In the genomic region with DNA sequence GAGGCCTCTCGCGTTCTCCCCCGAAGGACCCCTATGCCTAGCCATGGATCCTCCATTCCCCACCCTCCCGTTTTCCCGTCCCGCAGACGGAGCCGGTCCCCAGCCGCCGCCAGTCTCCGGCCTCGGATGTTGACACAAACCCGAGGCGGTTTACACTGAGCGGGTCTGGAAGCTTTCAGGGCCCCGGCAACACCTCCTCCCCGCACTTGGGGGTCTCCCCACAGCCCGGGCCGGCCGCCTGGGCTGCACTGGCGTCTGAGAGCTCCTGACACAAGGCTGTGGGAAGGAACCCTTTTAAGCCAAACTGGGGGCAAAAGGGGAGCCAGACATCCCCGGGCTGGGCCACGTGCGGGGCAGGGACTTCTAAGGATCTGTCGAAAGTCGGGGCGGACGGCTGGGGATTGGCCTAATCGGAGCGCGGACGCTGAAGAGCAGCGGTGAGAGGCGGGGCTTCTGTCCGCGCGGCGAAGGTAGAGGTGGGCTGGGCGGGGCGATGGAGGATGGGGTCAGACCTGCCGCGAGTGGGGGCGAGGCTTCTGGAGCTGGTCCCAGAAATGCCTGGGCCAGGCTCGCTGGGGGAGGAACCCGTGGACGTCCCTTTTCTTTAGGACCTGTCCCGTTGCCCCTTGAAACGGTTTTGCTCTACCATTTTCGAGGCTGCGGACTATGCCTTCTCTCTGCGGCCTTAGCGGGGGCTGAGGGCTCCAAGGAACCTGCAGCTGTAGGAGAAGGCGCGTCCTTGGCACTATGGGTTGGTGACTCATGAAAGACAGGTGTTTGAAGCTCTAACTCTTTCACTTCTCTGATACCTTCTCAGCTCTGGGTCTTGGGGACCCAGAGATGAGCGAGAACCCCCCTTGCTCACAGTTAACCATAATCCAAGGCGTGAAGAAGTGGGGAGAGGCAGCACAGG, we compare ENCODE assay signal across 8 cellular contexts. TPM values are rescaled to one million over a fixed set of nuclear protein-coding genes. Genes with fewer than 3 reads are reported as not detected.
DNase-seq lines count a peak whose midpoint lies in the region; ATAC-seq and TF ChIP-seq lines count a peak whose summit lies in the region.

No MANE protein-coding gene starts in this region.

- no peak overlapping the region for H3K27ac ChIP-seq in parathyroid adenoma

- peak overlapping the region; percentile 78 for H3K4me2 ChIP-seq in parathyroid adenoma (ENCODE audit: low read length)

- H2AFZ ChIP-seq in parathyroid adenoma: peak overlapping the region; percentile 56

- H3K27me3 ChIP-seq in endocrine pancreas (ENCODE audit: control insufficient read depth, insufficient read depth, low read length) (no peaks in the 10 kb centered on the region), parathyroid adenoma (ENCODE audit: control insufficient read depth, insufficient read depth, low read length) (no peaks in the 10 kb centered on the region)

- no peak overlapping the region for H3K4me3 ChIP-seq in endocrine pancreas (ENCODE audit: control insufficient read depth, insufficient read depth, low read length)
- peak overlapping the region; percentile 43 for H3K4me3 ChIP-seq in parathyroid adenoma (ENCODE audit: low read depth, low read length)

- H3K36me3 ChIP-seq in endocrine pancreas (ENCODE audit: control insufficient read depth, insufficient read depth, low read length) (no peaks in the 10 kb centered on the region), parathyroid adenoma (ENCODE audit: control insufficient read depth, insufficient read depth, low read length) (no peaks in the 10 kb centered on the region)

- H3K79me2 ChIP-seq in parathyroid adenoma: no peaks in the 10 kb centered on the region

- no peak for TF ChIP-seq CTCF in parathyroid adenoma (IDR thresholded peaks at IDR 0.05)

- no peaks in the 10 kb centered on the region for H3K9me3 ChIP-seq in endocrine pancreas (ENCODE audit: control insufficient read depth, low read length)
- H3K9me3 ChIP-seq in parathyroid adenoma (ENCODE audit: control insufficient read depth, low read length): no peaks in the 10 kb centered on the region

- H3K4me1 ChIP-seq in endocrine pancreas (ENCODE audit: control insufficient read depth, insufficient read depth, low read length) (no peaks in the 10 kb centered on the region), parathyroid adenoma (no peaks in the 10 kb centered on the region)

- peak; percentile 55 for DNase-seq in DMS79 (lab: John Stamatoyannopoulos, UW)
- DNase-seq in NCI-H510A (lab: John Stamatoyannopoulos, UW): peak; percentile 100
- DNase-seq in NCI-H345 treated with DMSO at 0.1 percent for 48 hours (lab: John Stamatoyannopoulos, UW; ENCODE audit: unreplicated experiment): no peak
- DNase-seq in mucosa of gallbladder (ENCODE audit: low spot score): no peak
- no peak for DNase-seq in OCI-M2 (lab: John Stamatoyannopoulos, UW; ENCODE audit: unreplicated experiment)

- ATAC-seq in HG02759 (IDR thresholded peaks at IDR 0.05; ENCODE audit: unreplicated experiment): no peak

- H3K9ac ChIP-seq in endocrine pancreas (ENCODE audit: control insufficient read depth, insufficient read depth, low read length) (peak overlapping the region; percentile 72), parathyroid adenoma (no peak overlapping the region)

RNA-seq across cellular contexts. Expression of a gene that starts 1.2 kb away (rescaled TPM):
- total RNA-seq in mucosa of gallbladder: 0.20 TPM

RNA-seq across cellular contexts. Expression of a gene that starts 20.5 kb away (rescaled TPM):
- total RNA-seq in mucosa of gallbladder: 2.9 TPM

RNA-seq across cellular contexts. Expression of a gene that starts 46.3 kb away (rescaled TPM):
- total RNA-seq in mucosa of gallbladder: 39.3 TPM

RNA-seq across cellular contexts. Expression of a gene that starts 53.0 kb away (rescaled TPM):
- total RNA-seq in mucosa of gallbladder: 8.5 TPM

Comparison
In these comparisons a context has a peak if more than half of its experiments do, and no peak if none do; other contexts are left out.
1. DNase-seq: peak in DMS79 (single experiment) and NCI-H510A (single experiment); none in NCI-H345 treated with DMSO at 0.1 percent for 48 hours (single experiment), mucosa of gallbladder (single experiment) and OCI-M2 (single experiment).